In genomic region chr16:30957456-30958163, GRCh38 we compare ENCODE assay signal across 8 cellular contexts. TPM values are rescaled to one million over a fixed set of nuclear protein-coding genes. Genes with fewer than 3 reads are reported as not detected.
DNase-seq lines count a peak whose midpoint lies in the region; ATAC-seq and TF ChIP-seq lines count a peak whose summit lies in the region.

Gene SETD1A, plus strand, starts transcription at chr16:30957754. Its CDS starts 978 bp downstream, at chr16:30958732.

- H3K27me3 ChIP-seq in WERI-Rb-1 (ENCODE audit: insufficient read depth, low read depth, severe bottlenecking) (no peaks in the 10 kb centered on the region), iPS-20b (ENCODE audit: insufficient read depth, low read length) (no peaks in the 10 kb centered on the region), skeletal muscle tissue (ENCODE audit: control insufficient read depth in 3 of 3, insufficient read depth in 3 of 3, low read length in 3 of 3) (no peaks in the 10 kb centered on the region)

- CTCF ChIA-PET in AG04449 (lab: Yijun Ruan, JAX): interaction anchor here (1.0 kb wide), 1 partner anchor 11 kb away, joined by 3 read pairs; no protein-coding TSS in a partner anchor

- H3K9ac ChIP-seq in iPS-20b (ENCODE audit: low read depth, low read length) (peak within 1 kb of the TSS; percentile 97), skeletal muscle tissue (ENCODE audit: low read depth in 1 of 3, low read length in 3 of 3) (peak within 1 kb of the TSS; percentile 96 to 100 (median 99))

- DNase-seq in AG04449 (ENCODE audit: low read depth, low spot score): peak; percentile 75
- DNase-seq in NCI-H2196 treated with DMSO at 0.1 percent for 48 hours (lab: John Stamatoyannopoulos, UW; ENCODE audit: unreplicated experiment): peak; percentile 96
- DNase-seq in WERI-Rb-1: peak; percentile 96
- peak; percentile 92 to 97 for DNase-seq in T47D (ENCODE audit: low read depth in 1 of 2, low spot score in 1 of 2)

- TF ChIP-seq CTCF in AG04449 (IDR thresholded peaks at IDR 0.05; ENCODE audit: insufficient read depth, low read length, missing control alignments) (no peak), WERI-Rb-1 (IDR thresholded peaks at IDR 0.05; ENCODE audit: low read depth, low read length) (no peak)

- in situ Hi-C loops in T47D (cut with HindIII; ENCODE audit: low pct_unique_long_range_greater_than_20kb, low sequenced_read_pairs): no loop called here

- H3K9me3 ChIP-seq in WERI-Rb-1 (ENCODE audit: severe bottlenecking) (no peaks in the 10 kb centered on the region), iPS-20b (ENCODE audit: insufficient read depth, low read depth, low read length) (no peaks in the 10 kb centered on the region), skeletal muscle tissue (ENCODE audit: control insufficient read depth in 3 of 3, low read length in 3 of 3) (no peaks in the 10 kb centered on the region)

- H3K4me3 ChIP-seq in AG04449 (ENCODE audit: low read depth, low read length) (peak within 1 kb of the TSS; percentile 84), WERI-Rb-1 (ENCODE audit: low read depth, low read length) (peak within 1 kb of the TSS; percentile 94), iPS-20b (ENCODE audit: low read length) (peak within 1 kb of the TSS; percentile 88), skeletal muscle tissue (ENCODE audit: low read length in 3 of 3) (peak within 1 kb of the TSS; percentile 86 to 95 (median 95))

- H3K27ac ChIP-seq in WERI-Rb-1: peak within 1 kb of the TSS; percentile 100
- H3K27ac ChIP-seq in iPS-20b (ENCODE audit: low read length): peak within 1 kb of the TSS; percentile 95
- peak within 1 kb of the TSS; percentile 99 for H3K27ac ChIP-seq in skeletal muscle tissue (ENCODE audit: low read depth, low read length)

- POLR2A ChIA-PET in AG04449 (lab: Yijun Ruan, JAX): interaction anchor here (0.5 kb wide), 1 partner anchor 79 kb away, joined by 3 read pairs; no protein-coding TSS in a partner anchor

- H3K4me1 ChIP-seq in iPS-20b (ENCODE audit: insufficient read depth, low read length): no peaks in the 10 kb centered on the region
- H3K4me1 ChIP-seq in skeletal muscle tissue (ENCODE audit: control insufficient read depth in 3 of 3, insufficient read depth in 3 of 3, low read length in 3 of 3): peaks cover 26 to 36% (median 27%) of the 10 kb centered on the region in 3 donors

- ATAC-seq in GM18909 (IDR thresholded peaks at IDR 0.05; ENCODE audit: poor library complexity, unreplicated experiment) (peak; percentile 77), HG03139 (IDR thresholded peaks at IDR 0.05; ENCODE audit: unreplicated experiment) (peak; percentile 70)

- H3K36me3 ChIP-seq in WERI-Rb-1 (peaks cover 39% of the 10 kb centered on the region), iPS-20b (ENCODE audit: insufficient read depth, low read depth, low read length) (peaks cover 39% of the 10 kb centered on the region), skeletal muscle tissue (ENCODE audit: control insufficient read depth in 3 of 3, insufficient read depth in 3 of 3, low read length in 3 of 3) (peaks cover 34 to 35% (median 35%) of the 10 kb centered on the region in 3 donors)

RNA-seq across cellular contexts. Expression of gene SETD1A, which starts in this region (rescaled TPM):
- 3.7 TPM for total RNA-seq in skeletal muscle tissue

Comparison
In these comparisons a context has a peak if more than half of its experiments do, and no peak if none do; other contexts are left out.
1. Peak in every context shown above with its lines: DNase-seq, ATAC-seq, H3K4me3 ChIP-seq and H3K27ac ChIP-seq.